In the genomic region with DNA sequence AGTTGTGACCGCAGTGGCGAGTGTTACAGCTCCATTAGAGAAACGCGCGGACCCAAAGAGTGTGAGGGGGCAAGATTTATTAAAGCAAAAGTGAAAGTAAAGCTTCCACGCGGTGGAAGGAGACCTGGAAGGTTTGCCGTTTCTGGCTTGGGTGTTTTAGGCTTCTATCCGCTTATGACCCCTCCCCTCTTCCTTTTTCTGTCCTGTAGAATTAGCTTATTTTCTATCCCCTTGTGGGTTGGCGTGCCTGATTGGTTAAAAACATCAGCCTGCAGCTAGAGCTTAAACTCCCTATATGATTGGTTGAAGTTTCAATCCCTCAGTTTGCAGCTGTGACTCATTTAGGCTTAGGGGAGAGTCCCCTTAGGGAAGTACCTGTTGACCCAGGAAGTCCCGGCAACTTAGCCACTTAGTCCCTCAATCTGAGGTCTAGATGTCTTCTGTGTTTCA, we compare ENCODE assay signal across 11 cellular contexts. TPM values are rescaled to one million over a fixed set of nuclear protein-coding genes. Genes with fewer than 3 reads are reported as not detected.
A peak's percentile ranks its signal among the peaks of the same experiment; 100 is the strongest.
DNase-seq lines count a peak whose midpoint lies in the region; ATAC-seq lines count a peak whose summit lies in the region.
"Had no signal": no experiment of that assay in that cellular context is flagged by ENCODE, and none has a peak within 500 bp of the region (broad histone marks: within the 10 kb centered on the region; RNA-seq: fewer than 3 reads in every experiment).

No MANE protein-coding gene starts in this region.

- no peak overlapping the region for H3K27ac Mint-ChIP-seq in activated CD4-positive, alpha-beta memory T cell treated with anti-CD3 and anti-CD28 coated beads for 36 hours
- H3K27ac Mint-ChIP-seq in activated CD4-positive, alpha-beta memory T cell treated with anti-CD3 and anti-CD28 coated beads, Interleukin-2, amount 10 ng/mL, durations not matched to agents 7 days and 5 days, result no peak overlapping the region
- no peak overlapping the region for H3K27ac Mint-ChIP-seq in stimulated activated effector memory CD8-positive, alpha-beta T cell treated with anti-CD3 and anti-CD28 coated beads, Interleukin-12 subunit alpha, Interleukin-12 subunit beta, amount 100 ng/mL, for 72 hours
- H3K27ac Mint-ChIP-seq in CD4-positive, alpha-beta memory T cell, result no peak overlapping the region
- H3K27ac Mint-ChIP-seq: WTC11 had no signal

- H3K4me3 ChIP-seq in CD4-positive, alpha-beta memory T cell (ENCODE audit: low read length in 2 of 2), result no peak overlapping the region

- H3K9me3 ChIP-seq in CD4-positive, alpha-beta memory T cell (ENCODE audit: control insufficient read depth in 1 of 2, low read length in 2 of 2), result no peaks in the 10 kb centered on the region

- peak; percentile 22 for DNase-seq in activated CD4-positive, alpha-beta memory T cell treated with anti-CD3 and anti-CD28 coated beads for 36 hours
- no peak for DNase-seq in activated CD4-positive, alpha-beta memory T cell treated with anti-CD3 and anti-CD28 coated beads, Interleukin-2, amount 10 ng/mL, durations not matched to agents 7 days and 5 days
- peak; percentile 33 for DNase-seq in HuH-7 (ENCODE audit: low spot score)
- DNase-seq in stimulated activated effector memory CD8-positive, alpha-beta T cell treated with anti-CD3 and anti-CD28 coated beads, Interleukin-12 subunit alpha, Interleukin-12 subunit beta, amount 100 ng/mL, for 72 hours (ENCODE audit: low spot score in 2 of 2), result no peak
- no peak for DNase-seq in glomerular visceral epithelial cell (ENCODE audit: extremely low spot score)
- no peak for DNase-seq in NCI-H2107 (lab: John Stamatoyannopoulos, UW)
- no peak for DNase-seq in CD4-positive, alpha-beta memory T cell
- DNase-seq: caudate nucleus, NCI-H1436 had no signal

- H3K36me3 Mint-ChIP-seq in activated CD4-positive, alpha-beta memory T cell treated with anti-CD3 and anti-CD28 coated beads for 36 hours, result no peaks in the 10 kb centered on the region
- H3K36me3 Mint-ChIP-seq in activated CD4-positive, alpha-beta memory T cell treated with anti-CD3 and anti-CD28 coated beads, Interleukin-2, amount 10 ng/mL, durations not matched to agents 7 days and 5 days (ENCODE audit: low read depth), result no peaks in the 10 kb centered on the region
- H3K36me3 Mint-ChIP-seq in stimulated activated effector memory CD8-positive, alpha-beta T cell treated with anti-CD3 and anti-CD28 coated beads, Interleukin-12 subunit alpha, Interleukin-12 subunit beta, amount 100 ng/mL, for 72 hours, result no peaks in the 10 kb centered on the region
- peaks cover 4 to 6% of the 10 kb centered on the region in 2 donors for H3K36me3 Mint-ChIP-seq in CD4-positive, alpha-beta memory T cell

- H3K9me3 Mint-ChIP-seq in activated CD4-positive, alpha-beta memory T cell treated with anti-CD3 and anti-CD28 coated beads for 36 hours, result peaks cover 35% of the 10 kb centered on the region
- no peaks in the 10 kb centered on the region for H3K9me3 Mint-ChIP-seq in activated CD4-positive, alpha-beta memory T cell treated with anti-CD3 and anti-CD28 coated beads, Interleukin-2, amount 10 ng/mL, durations not matched to agents 7 days and 5 days
- H3K9me3 Mint-ChIP-seq in stimulated activated effector memory CD8-positive, alpha-beta T cell treated with anti-CD3 and anti-CD28 coated beads, Interleukin-12 subunit alpha, Interleukin-12 subunit beta, amount 100 ng/mL, for 72 hours, result peaks cover 9% of the 10 kb centered on the region
- H3K9me3 Mint-ChIP-seq in CD4-positive, alpha-beta memory T cell, result peaks cover 0 to 30% (median 17%) of the 10 kb centered on the region in 8 donors

- no peak overlapping the region for H3K4me3 Mint-ChIP-seq in activated CD4-positive, alpha-beta memory T cell treated with anti-CD3 and anti-CD28 coated beads for 36 hours
- H3K4me3 Mint-ChIP-seq in activated CD4-positive, alpha-beta memory T cell treated with anti-CD3 and anti-CD28 coated beads, Interleukin-2, amount 10 ng/mL, durations not matched to agents 7 days and 5 days, result no peak overlapping the region
- peak overlapping the region; percentile 20 for H3K4me3 Mint-ChIP-seq in stimulated activated effector memory CD8-positive, alpha-beta T cell treated with anti-CD3 and anti-CD28 coated beads, Interleukin-12 subunit alpha, Interleukin-12 subunit beta, amount 100 ng/mL, for 72 hours
- peak overlapping the region in 1 of 8 donors; percentile 2 for H3K4me3 Mint-ChIP-seq in CD4-positive, alpha-beta memory T cell
- H3K4me3 Mint-ChIP-seq: WTC11 had no signal

- ATAC-seq in GM21825 (IDR thresholded peaks at IDR 0.05; ENCODE audit: unreplicated experiment), result peak; percentile 97
- ATAC-seq in stimulated activated effector memory CD8-positive, alpha-beta T cell treated with anti-CD3 and anti-CD28 coated beads, Interleukin-12 subunit alpha, Interleukin-12 subunit beta, amount 100 ng/mL, for 72 hours, result peak; percentile 78
- ATAC-seq: WTC11 had no signal

- no peak overlapping the region for H3K27ac ChIP-seq in CD4-positive, alpha-beta memory T cell (ENCODE audit: low read depth, low read length)

- CTCF ChIA-PET in activated CD4-positive, alpha-beta memory T cell treated with anti-CD3 and anti-CD28 coated beads for 36 hours (lab: Charles Lee), result interaction anchor here (0.7 kb wide), 1 partner anchor 15 kb away, joined by 3 read pairs; no protein-coding TSS in a partner anchor
- CTCF ChIA-PET in activated CD4-positive, alpha-beta memory T cell treated with anti-CD3 and anti-CD28 coated beads, Interleukin-2, amount 10 ng/mL, durations not matched to agents 7 days and 5 days (lab: Charles Lee), result no interaction called here
- CTCF ChIA-PET in CD4-positive, alpha-beta memory T cell (lab: Charles Lee; ENCODE audit: partially characterized antibody), result interaction anchor here (0.7 to 0.9 kb wide), 4 partner anchors 9 to 930 kb away, joined by 3 to 5 read pairs (median 3); no protein-coding TSS in a partner anchor

- intact Hi-C loops in activated CD4-positive, alpha-beta memory T cell treated with anti-CD3 and anti-CD28 coated beads for 36 hours (cut with micrococcal nuclease), result no loop called here
- intact Hi-C loops in CD4-positive, alpha-beta memory T cell (cut with micrococcal nuclease), result no loop called here

- no peaks in the 10 kb centered on the region for H3K4me1 ChIP-seq in CD4-positive, alpha-beta memory T cell (ENCODE audit: insufficient read depth, low read length)

- H3K36me3 ChIP-seq in CD4-positive, alpha-beta memory T cell (ENCODE audit: insufficient read depth, low read length), result no peaks in the 10 kb centered on the region

- peaks cover 11% of the 10 kb centered on the region for H3K4me1 Mint-ChIP-seq in activated CD4-positive, alpha-beta memory T cell treated with anti-CD3 and anti-CD28 coated beads for 36 hours (ENCODE audit: low read depth)
- peaks cover 4% of the 10 kb centered on the region for H3K4me1 Mint-ChIP-seq in activated CD4-positive, alpha-beta memory T cell treated with anti-CD3 and anti-CD28 coated beads, Interleukin-2, amount 10 ng/mL, durations not matched to agents 7 days and 5 days
- H3K4me1 Mint-ChIP-seq in stimulated activated effector memory CD8-positive, alpha-beta T cell treated with anti-CD3 and anti-CD28 coated beads, Interleukin-12 subunit alpha, Interleukin-12 subunit beta, amount 100 ng/mL, for 72 hours, result peaks cover 10% of the 10 kb centered on the region
- H3K4me1 Mint-ChIP-seq in CD4-positive, alpha-beta memory T cell, result peaks cover 0 to 9% (median 2%) of the 10 kb centered on the region in 4 donors

- no peaks in the 10 kb centered on the region for H3K27me3 Mint-ChIP-seq in activated CD4-positive, alpha-beta memory T cell treated with anti-CD3 and anti-CD28 coated beads for 36 hours
- H3K27me3 Mint-ChIP-seq in activated CD4-positive, alpha-beta memory T cell treated with anti-CD3 and anti-CD28 coated beads, Interleukin-2, amount 10 ng/mL, durations not matched to agents 7 days and 5 days, result peaks cover 11% of the 10 kb centered on the region
- no peaks in the 10 kb centered on the region for H3K27me3 Mint-ChIP-seq in CD4-positive, alpha-beta memory T cell

- POLR2A ChIA-PET in activated CD4-positive, alpha-beta memory T cell treated with anti-CD3 and anti-CD28 coated beads for 36 hours (lab: Charles Lee), result no interaction called here
- POLR2A ChIA-PET in activated CD4-positive, alpha-beta memory T cell treated with anti-CD3 and anti-CD28 coated beads, Interleukin-2, amount 10 ng/mL, durations not matched to agents 7 days and 5 days (lab: Charles Lee), result interaction anchor here (1.3 kb wide), 1 partner anchor 40 kb away, joined by 3 read pairs; a partner anchor contains a TSS
- POLR2A ChIA-PET in CD4-positive, alpha-beta memory T cell (lab: Charles Lee; ENCODE audit: partially characterized antibody), result no interaction called here

- no peaks in the 10 kb centered on the region for H3K27me3 ChIP-seq in CD4-positive, alpha-beta memory T cell (ENCODE audit: insufficient read depth, low read length)

RNA-seq across cellular contexts. Expression of a gene that starts 39.6 kb away (rescaled TPM):
- 10 to 100 TPM; 25.1 to 25.8 TPM for total RNA-seq in activated CD4-positive, alpha-beta memory T cell treated with anti-CD3 and anti-CD28 coated beads for 36 hours
- 10 to 100 TPM; 32.6 to 36.5 TPM for total RNA-seq in activated CD4-positive, alpha-beta memory T cell treated with anti-CD3 and anti-CD28 coated beads, Interleukin-2, amount 10 ng/mL, durations not matched to agents 7 days and 5 days
- total RNA-seq in CD4-positive, alpha-beta memory T cell, result 10 to 100 TPM; 36.5 to 38.5 TPM
- 10 to 100 TPM; 19.0 to 24.2 TPM for polyA plus RNA-seq in CD4-positive, alpha-beta memory T cell

Comparison
In these comparisons a context has a peak if more than half of its experiments do, and no peak if none do; other contexts are left out.
1. DNase-seq: peak in activated CD4-positive, alpha-beta memory T cell treated with anti-CD3 and anti-CD28 coated beads for 36 hours (single experiment) and HuH-7 (single experiment); none in activated CD4-positive, alpha-beta memory T cell treated with anti-CD3 and anti-CD28 coated beads, Interleukin-2, amount 10 ng/mL, durations not matched to agents 7 days and 5 days (single experiment), stimulated activated effector memory CD8-positive, alpha-beta T cell treated with anti-CD3 and anti-CD28 coated beads, Interleukin-12 subunit alpha, Interleukin-12 subunit beta, amount 100 ng/mL, for 72 hours (0 of 2), glomerular visceral epithelial cell (single experiment), NCI-H2107 (single experiment) and CD4-positive, alpha-beta memory T cell (0 of 5).